In the genomic region with DNA sequence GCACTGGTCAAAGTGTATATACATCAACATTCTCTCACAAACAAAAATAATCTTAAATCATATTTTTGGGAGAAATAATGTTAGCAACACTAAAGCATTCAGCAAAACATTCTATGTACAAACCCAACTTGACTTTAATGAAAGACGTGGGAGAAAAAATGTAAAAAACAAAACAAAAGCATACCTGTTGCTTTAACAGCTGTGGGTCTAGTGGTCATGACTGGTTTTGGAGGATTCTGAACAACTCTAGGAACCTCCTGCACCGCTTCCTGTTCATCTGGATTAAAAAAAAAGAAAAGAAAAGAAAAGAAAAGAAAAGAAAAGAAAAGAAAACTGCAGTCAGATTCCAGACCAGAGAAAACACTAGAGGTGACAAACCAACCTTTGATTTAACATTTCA, we compare ENCODE assay signal across 1 cellular context.
TF ChIP-seq lines count a peak whose summit lies in the region.

No MANE protein-coding gene starts in this region.

TF ChIP-seq in GM23338, 12 proteins besides CTCF, POLR2A, EP300 and RAD21 (continued from another document):
- TF ChIP-seq, protein P1, sequence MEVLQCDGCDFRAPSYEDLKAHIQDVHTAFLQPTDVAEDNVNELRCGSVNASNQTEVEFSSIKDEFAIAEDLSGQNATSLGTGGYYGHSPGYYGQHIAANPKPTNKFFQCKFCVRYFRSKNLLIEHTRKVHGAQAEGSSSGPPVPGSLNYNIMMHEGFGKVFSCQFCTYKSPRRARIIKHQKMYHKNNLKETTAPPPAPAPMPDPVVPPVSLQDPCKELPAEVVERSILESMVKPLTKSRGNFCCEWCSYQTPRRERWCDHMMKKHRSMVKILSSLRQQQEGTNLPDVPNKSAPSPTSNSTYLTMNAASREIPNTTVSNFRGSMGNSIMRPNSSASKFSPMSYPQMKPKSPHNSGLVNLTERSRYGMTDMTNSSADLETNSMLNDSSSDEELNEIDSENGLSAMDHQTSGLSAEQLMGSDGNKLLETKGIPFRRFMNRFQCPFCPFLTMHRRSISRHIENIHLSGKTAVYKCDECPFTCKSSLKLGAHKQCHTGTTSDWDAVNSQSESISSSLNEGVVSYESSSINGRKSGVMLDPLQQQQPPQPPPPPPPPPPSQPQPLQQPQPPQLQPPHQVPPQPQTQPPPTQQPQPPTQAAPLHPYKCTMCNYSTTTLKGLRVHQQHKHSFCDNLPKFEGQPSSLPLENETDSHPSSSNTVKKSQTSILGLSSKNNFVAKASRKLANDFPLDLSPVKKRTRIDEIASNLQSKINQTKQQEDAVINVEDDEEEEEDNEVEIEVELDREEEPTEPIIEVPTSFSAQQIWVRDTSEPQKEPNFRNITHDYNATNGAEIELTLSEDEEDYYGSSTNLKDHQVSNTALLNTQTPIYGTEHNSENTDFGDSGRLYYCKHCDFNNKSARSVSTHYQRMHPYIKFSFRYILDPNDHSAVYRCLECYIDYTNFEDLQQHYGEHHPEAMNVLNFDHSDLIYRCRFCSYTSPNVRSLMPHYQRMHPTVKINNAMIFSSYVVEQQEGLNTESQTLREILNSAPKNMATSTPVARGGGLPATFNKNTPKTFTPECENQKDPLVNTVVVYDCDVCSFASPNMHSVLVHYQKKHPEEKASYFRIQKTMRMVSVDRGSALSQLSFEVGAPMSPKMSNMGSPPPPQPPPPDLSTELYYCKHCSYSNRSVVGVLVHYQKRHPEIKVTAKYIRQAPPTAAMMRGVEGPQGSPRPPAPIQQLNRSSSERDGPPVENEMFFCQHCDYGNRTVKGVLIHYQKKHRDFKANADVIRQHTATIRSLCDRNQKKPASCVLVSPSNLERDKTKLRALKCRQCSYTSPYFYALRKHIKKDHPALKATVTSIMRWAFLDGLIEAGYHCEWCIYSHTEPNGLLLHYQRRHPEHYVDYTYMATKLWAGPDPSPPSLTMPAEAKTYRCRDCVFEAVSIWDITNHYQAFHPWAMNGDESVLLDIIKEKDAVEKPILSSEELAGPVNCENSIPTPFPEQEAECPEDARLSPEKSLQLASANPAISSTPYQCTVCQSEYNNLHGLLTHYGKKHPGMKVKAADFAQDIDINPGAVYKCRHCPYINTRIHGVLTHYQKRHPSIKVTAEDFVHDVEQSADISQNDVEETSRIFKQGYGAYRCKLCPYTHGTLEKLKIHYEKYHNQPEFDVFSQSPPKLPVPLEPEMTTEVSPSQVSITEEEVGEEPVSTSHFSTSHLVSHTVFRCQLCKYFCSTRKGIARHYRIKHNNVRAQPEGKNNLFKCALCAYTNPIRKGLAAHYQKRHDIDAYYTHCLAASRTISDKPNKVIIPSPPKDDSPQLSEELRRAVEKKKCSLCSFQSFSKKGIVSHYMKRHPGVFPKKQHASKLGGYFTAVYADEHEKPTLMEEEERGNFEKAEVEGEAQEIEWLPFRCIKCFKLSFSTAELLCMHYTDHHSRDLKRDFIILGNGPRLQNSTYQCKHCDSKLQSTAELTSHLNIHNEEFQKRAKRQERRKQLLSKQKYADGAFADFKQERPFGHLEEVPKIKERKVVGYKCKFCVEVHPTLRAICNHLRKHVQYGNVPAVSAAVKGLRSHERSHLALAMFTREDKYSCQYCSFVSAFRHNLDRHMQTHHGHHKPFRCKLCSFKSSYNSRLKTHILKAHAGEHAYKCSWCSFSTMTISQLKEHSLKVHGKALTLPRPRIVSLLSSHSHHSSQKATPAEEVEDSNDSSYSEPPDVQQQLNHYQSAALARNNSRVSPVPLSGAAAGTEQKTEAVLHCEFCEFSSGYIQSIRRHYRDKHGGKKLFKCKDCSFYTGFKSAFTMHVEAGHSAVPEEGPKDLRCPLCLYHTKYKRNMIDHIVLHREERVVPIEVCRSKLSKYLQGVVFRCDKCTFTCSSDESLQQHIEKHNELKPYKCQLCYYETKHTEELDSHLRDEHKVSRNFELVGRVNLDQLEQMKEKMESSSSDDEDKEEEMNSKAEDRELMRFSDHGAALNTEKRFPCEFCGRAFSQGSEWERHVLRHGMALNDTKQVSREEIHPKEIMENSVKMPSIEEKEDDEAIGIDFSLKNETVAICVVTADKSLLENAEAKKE (CRISPR knock-in tag; IDR thresholded peaks at IDR 0.05), result no peak
- TF ChIP-seq ETS1 (IDR thresholded peaks at IDR 0.05), result no peak
- TF ChIP-seq ZNF331 (CRISPR knock-in tag; IDR thresholded peaks at IDR 0.05; ENCODE audit: low read depth), result no peak
- TF ChIP-seq CREB1 (CRISPR knock-in tag; IDR thresholded peaks at IDR 0.05; ENCODE audit: low read depth), result no peak
- TF ChIP-seq ZNF114 (CRISPR knock-in tag; IDR thresholded peaks at IDR 0.05), result no peak
